In genomic region chr10:105725007-105725406, GRCh38 we compare ENCODE assay signal across 8 cellular contexts.
"Had no signal": no experiment of that assay in that cellular context is flagged by ENCODE, and none has a peak within 500 bp of the region (broad histone marks: within the 10 kb centered on the region; RNA-seq: fewer than 3 reads in every experiment).

No MANE protein-coding gene starts in this region.

- ATAC-seq: GM12878 had no signal

- FAIRE-seq: G401.6, GM12878, GM12891, GM12892, GM18507, GM19239 had no signal

- H3K4me3 ChIP-seq: GM12878 had no signal

- DNase-seq: GDM1, GF-D8 had no signal
